Comparison of ENCODE assay signal across 24 cellular contexts in genomic region chr1:183770816-183771128, GRCh38.
"Had no signal": no experiment of that assay in that cellular context is flagged by ENCODE, and none has a peak within 500 bp of the region (broad histone marks: within the 10 kb centered on the region; RNA-seq: fewer than 3 reads in every experiment).

No MANE protein-coding gene starts in this region.

- H3K27me3 Mint-ChIP-seq: activated CD4-positive, alpha-beta T cell treated with anti-CD3 and anti-CD28 coated beads for 36 hours; activated CD4-positive, alpha-beta T cell treated with anti-CD3 and anti-CD28 coated beads, Interleukin-2, amount 10 ng/mL, durations not matched to agents 7 days and 5 days; activated T-cell treated with anti-CD3 and anti-CD28 coated beads, Interleukin-2, amount 50 U/mL, for 24 hours had no signal

- H3K9me3 ChIP-seq: adrenal gland had no signal

- H3K36me3 ChIP-seq: adrenal gland, breast epithelium had no signal

- DNase-seq: activated CD4-positive, alpha-beta T cell treated with anti-CD3 and anti-CD28 coated beads for 36 hours; activated CD4-positive, alpha-beta T cell treated with anti-CD3 and anti-CD28 coated beads, Interleukin-2, amount 10 ng/mL, durations not matched to agents 7 days and 5 days; activated CD4-positive, alpha-beta T cell treated with anti-CD3 and anti-CD28 coated beads, Interleukin-2, amount 50 U/mL, for 48 hours; activated CD8-positive, alpha-beta T cell treated with anti-CD3 and anti-CD28 coated beads, Interleukin-2, amount 10 ng/mL, durations not matched to agents 7 days and 5 days; activated gamma-delta T cell treated with Interleukin-2 at 50 U/mL for 16 hours; activated naive CD4-positive, alpha-beta T cell treated with anti-CD3 and anti-CD28 coated beads for 36 hours; activated T-cell treated with anti-CD3 and anti-CD28 coated beads, Interleukin-2, amount 50 U/mL, for 24 hours; adrenal gland; body of pancreas; MM.1S; NCI-H1092; NCI-H1436 treated with DMSO at 0.1 percent for 48 hours; NCI-H1694 treated with DMSO at 0.1 percent for 48 hours; NCI-H2029; NCI-H345; NCI-H526; NCI-H748 treated with DMSO at 0.1 percent for 48 hours; NK-92 treated with Interleukin-12 subunit alpha and Interleukin-12 subunit beta, amount 100 ng/mL, for 24 hours; PC-9; SIG-M5 had no signal

- H3K4me3 Mint-ChIP-seq: activated CD4-positive, alpha-beta T cell treated with anti-CD3 and anti-CD28 coated beads for 36 hours; activated CD4-positive, alpha-beta T cell treated with anti-CD3 and anti-CD28 coated beads, Interleukin-2, amount 10 ng/mL, durations not matched to agents 7 days and 5 days; activated CD8-positive, alpha-beta T cell treated with anti-CD3 and anti-CD28 coated beads, Interleukin-2, amount 10 ng/mL, durations not matched to agents 7 days and 5 days; activated naive CD4-positive, alpha-beta T cell treated with anti-CD3 and anti-CD28 coated beads for 36 hours; activated T-cell treated with anti-CD3 and anti-CD28 coated beads, Interleukin-2, amount 50 U/mL, for 24 hours had no signal

- H3K4me1 ChIP-seq: adrenal gland, body of pancreas, breast epithelium had no signal

- H3K4me1 Mint-ChIP-seq: activated CD4-positive, alpha-beta T cell treated with anti-CD3 and anti-CD28 coated beads for 36 hours; activated CD4-positive, alpha-beta T cell treated with anti-CD3 and anti-CD28 coated beads, Interleukin-2, amount 10 ng/mL, durations not matched to agents 7 days and 5 days had no signal

- H3K27me3 ChIP-seq: adrenal gland, body of pancreas, breast epithelium had no signal

- H3K27ac Mint-ChIP-seq: activated CD4-positive, alpha-beta T cell treated with anti-CD3 and anti-CD28 coated beads for 36 hours; activated CD4-positive, alpha-beta T cell treated with anti-CD3 and anti-CD28 coated beads, Interleukin-2, amount 10 ng/mL, durations not matched to agents 7 days and 5 days; activated CD8-positive, alpha-beta T cell treated with anti-CD3 and anti-CD28 coated beads, Interleukin-2, amount 10 ng/mL, durations not matched to agents 7 days and 5 days; activated naive CD4-positive, alpha-beta T cell treated with anti-CD3 and anti-CD28 coated beads for 36 hours; activated T-cell treated with anti-CD3 and anti-CD28 coated beads, Interleukin-2, amount 50 U/mL, for 24 hours; activated T-helper 2 cell treated with anti-CD3 and anti-CD28 coated beads, Interferon-gamma antibody, Interleukin-2, Interleukin-4, amounts not matched to agents 10 μg/mL and 5 μg/mL and 100 μg/mL, durations not matched to agents 14 hours and 24 hours and 36 hours had no signal

- H3K4me3 ChIP-seq: adrenal gland, body of pancreas, breast epithelium, PC-9 had no signal

- ATAC-seq: activated CD4-positive, alpha-beta T cell treated with anti-CD3 and anti-CD28 coated beads for 36 hours; activated CD8-positive, alpha-beta T cell treated with anti-CD3 and anti-CD28 coated beads, Interleukin-2, amount 10 ng/mL, durations not matched to agents 7 days and 5 days; activated naive CD4-positive, alpha-beta T cell treated with anti-CD3 and anti-CD28 coated beads, Interleukin-2, amount 50 U/mL, for 72 hours; body of pancreas; Right ventricle myocardium inferior had no signal
